Comparison of ENCODE assay signal across 17 cellular contexts in the genomic region with DNA sequence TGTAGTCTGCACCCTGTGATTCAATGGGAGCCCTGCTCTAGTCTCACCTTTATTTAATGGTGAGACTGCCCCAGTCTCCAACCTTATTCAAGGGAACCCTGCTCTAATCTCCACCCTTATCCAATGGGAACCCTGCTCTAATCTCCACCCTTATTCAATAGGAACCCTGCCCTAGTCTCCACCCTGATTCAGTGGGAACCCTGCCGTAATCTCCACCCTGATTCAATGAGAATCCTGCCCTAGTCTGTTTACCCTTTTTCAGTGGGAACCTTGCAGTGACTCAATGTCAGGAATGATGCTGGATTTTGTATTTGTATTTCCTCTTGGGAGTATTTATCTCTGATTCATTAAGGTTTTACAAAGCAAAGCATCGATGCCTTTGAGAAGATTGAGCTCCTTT. TPM values are rescaled to one million over a fixed set of nuclear protein-coding genes. Genes with fewer than 3 reads are reported as not detected.
DNase-seq lines count a peak whose midpoint lies in the region; ATAC-seq and TF ChIP-seq lines count a peak whose summit lies in the region.
"Had no signal": no experiment of that assay in that cellular context is flagged by ENCODE, and none has a peak within 500 bp of the region (broad histone marks: within the 10 kb centered on the region; RNA-seq: fewer than 3 reads in every experiment).

No MANE protein-coding gene starts in this region.

- no peak overlapping the region for H3K4me3 Mint-ChIP-seq in type B pancreatic cell
- H3K4me3 Mint-ChIP-seq in activated T-helper 2 cell treated with anti-CD3 and anti-CD28 coated beads, Interferon-gamma antibody, Interleukin-2, Interleukin-4, amounts not matched to agents 10 μg/mL and 5 μg/mL and 100 μg/mL, durations not matched to agents 14 hours and 24 hours and 36 hours (ENCODE audit: low read depth): no peak overlapping the region

- no peak overlapping the region for H3K27ac Mint-ChIP-seq in type B pancreatic cell
- H3K27ac Mint-ChIP-seq in activated T-helper 2 cell treated with anti-CD3 and anti-CD28 coated beads, Interferon-gamma antibody, Interleukin-2, Interleukin-4, amounts not matched to agents 10 μg/mL and 5 μg/mL and 100 μg/mL, durations not matched to agents 14 hours and 24 hours and 36 hours: no peak overlapping the region

- peaks cover 4% of the 10 kb centered on the region for H3K4me1 Mint-ChIP-seq in type B pancreatic cell (ENCODE audit: unreplicated experiment)
- H3K4me1 Mint-ChIP-seq in activated T-helper 2 cell treated with anti-CD3 and anti-CD28 coated beads, Interferon-gamma antibody, Interleukin-2, Interleukin-4, amounts not matched to agents 10 μg/mL and 5 μg/mL and 100 μg/mL, durations not matched to agents 14 hours and 24 hours and 36 hours (ENCODE audit: low read depth): no peaks in the 10 kb centered on the region

- TF ChIP-seq CTCF in type B pancreatic cell (conservative IDR thresholded peaks at IDR 0.05): no peak

- H3K9me3 Mint-ChIP-seq in type B pancreatic cell: no peaks in the 10 kb centered on the region
- no peaks in the 10 kb centered on the region for H3K9me3 Mint-ChIP-seq in activated T-helper 2 cell treated with anti-CD3 and anti-CD28 coated beads, Interferon-gamma antibody, Interleukin-2, Interleukin-4, amounts not matched to agents 10 μg/mL and 5 μg/mL and 100 μg/mL, durations not matched to agents 14 hours and 24 hours and 36 hours

- H3K36me3 Mint-ChIP-seq in type B pancreatic cell: no peaks in the 10 kb centered on the region
- peaks cover 5% of the 10 kb centered on the region for H3K36me3 Mint-ChIP-seq in activated T-helper 2 cell treated with anti-CD3 and anti-CD28 coated beads, Interferon-gamma antibody, Interleukin-2, Interleukin-4, amounts not matched to agents 10 μg/mL and 5 μg/mL and 100 μg/mL, durations not matched to agents 14 hours and 24 hours and 36 hours (ENCODE audit: low read depth)

- H3K27me3 Mint-ChIP-seq in type B pancreatic cell: peaks cover 16% of the 10 kb centered on the region
- no peaks in the 10 kb centered on the region for H3K27me3 Mint-ChIP-seq in activated T-helper 2 cell treated with anti-CD3 and anti-CD28 coated beads, Interferon-gamma antibody, Interleukin-2, Interleukin-4, amounts not matched to agents 10 μg/mL and 5 μg/mL and 100 μg/mL, durations not matched to agents 14 hours and 24 hours and 36 hours (ENCODE audit: low read depth)

- intact Hi-C loops in activated T-helper 2 cell treated with anti-CD3 and anti-CD28 coated beads, Interferon-gamma antibody, Interleukin-2, Interleukin-4, amounts not matched to agents 10 μg/mL and 5 μg/mL and 100 μg/mL, durations not matched to agents 14 hours and 24 hours and 36 hours (cut with micrococcal nuclease): no loop called here

- DNase-seq in NCI-H82 (lab: John Stamatoyannopoulos, UW) (peak; percentile 32), NCI-H82 treated with DMSO at 0.1 percent for 48 hours (lab: John Stamatoyannopoulos, UW; ENCODE audit: unreplicated experiment) (no peak), LHCN-M2 (ENCODE audit: low read depth) (peak; percentile 3), type B pancreatic cell (ENCODE audit: extremely low spot score, unreplicated experiment) (peak; percentile 29)
- no peak for DNase-seq in stimulated activated CD4-positive, alpha-beta T cell treated with anti-CD3 and anti-CD28 coated beads, Interleukin-1b, Interleukin-23, amount 100 ng/mL, for 48 hours
- DNase-seq in activated T-helper 2 cell treated with anti-CD3 and anti-CD28 coated beads, Interferon-gamma antibody, Interleukin-2, Interleukin-4, amounts not matched to agents 10 μg/mL and 5 μg/mL and 100 μg/mL, durations not matched to agents 14 hours and 24 hours and 36 hours (ENCODE audit: low spot score): no peak
- DNase-seq: C1 segment of cervical spinal cord, DND-41, GDM1, IMR-90, NCI-H1417 treated with DMSO at 0.1 percent for 48 hours, NCI-H2029 treated with DMSO at 0.1 percent for 48 hours, NCI-H2171 treated with DMSO at 0.1 percent for 48 hours, NCI-H748 treated with DMSO at 0.1 percent for 48 hours, Right ventricle myocardium superior had no signal

- ATAC-seq in esophagus mucosa (peak; percentile 39), GM18907 (IDR thresholded peaks at IDR 0.05; ENCODE audit: unreplicated experiment) (no peak)

RNA-seq across cellular contexts. Expression of a gene that starts 39.5 kb away (rescaled TPM):
- total RNA-seq in LHCN-M2 (2014; rRNA removed): not detected in 2 replicates
- polyA plus RNA-seq in LHCN-M2 (2012): 0.06 TPM
- 1.2 TPM for total RNA-seq in esophagus mucosa
- 0.05 and 0.07 TPM in 2 replicates for total RNA-seq in type B pancreatic cell (ENCODE audit: low replicate concordance)
- total RNA-seq in activated T-helper 2 cell treated with anti-CD3 and anti-CD28 coated beads, Interferon-gamma antibody, Interleukin-2, Interleukin-4, amounts not matched to agents 10 μg/mL and 5 μg/mL and 100 μg/mL, durations not matched to agents 14 hours and 24 hours and 36 hours: 6.7 and 7.3 TPM in 2 replicates
- total RNA-seq: IMR-90 had no signal
- polyA plus RNA-seq: IMR-90 had no signal

RNA-seq across cellular contexts. Expression of a gene that starts 53.7 kb away (rescaled TPM):
- total RNA-seq in LHCN-M2 (2014; rRNA removed) (15.7 and 19.0 TPM in 2 replicates), esophagus mucosa (7.1 TPM), type B pancreatic cell (ENCODE audit: low replicate concordance) (15.1 and 23.1 TPM in 2 replicates)
- polyA plus RNA-seq in LHCN-M2 (2012): 16.1 TPM
- 13.8 and 15.2 TPM in 2 replicates for total RNA-seq in activated T-helper 2 cell treated with anti-CD3 and anti-CD28 coated beads, Interferon-gamma antibody, Interleukin-2, Interleukin-4, amounts not matched to agents 10 μg/mL and 5 μg/mL and 100 μg/mL, durations not matched to agents 14 hours and 24 hours and 36 hours

Comparison
In these comparisons a context has a peak if more than half of its experiments do, and no peak if none do; other contexts are left out.
1. DNase-seq: peak in NCI-H82 (single experiment), LHCN-M2 (single experiment) and type B pancreatic cell (single experiment); none in NCI-H82 treated with DMSO at 0.1 percent for 48 hours (single experiment), stimulated activated CD4-positive, alpha-beta T cell treated with anti-CD3 and anti-CD28 coated beads, Interleukin-1b, Interleukin-23, amount 100 ng/mL, for 48 hours (single experiment) and activated T-helper 2 cell treated with anti-CD3 and anti-CD28 coated beads, Interferon-gamma antibody, Interleukin-2, Interleukin-4, amounts not matched to agents 10 μg/mL and 5 μg/mL and 100 μg/mL, durations not matched to agents 14 hours and 24 hours and 36 hours (single experiment).